1 cellular context compared by ENCODE assay signal in the genomic region with DNA sequence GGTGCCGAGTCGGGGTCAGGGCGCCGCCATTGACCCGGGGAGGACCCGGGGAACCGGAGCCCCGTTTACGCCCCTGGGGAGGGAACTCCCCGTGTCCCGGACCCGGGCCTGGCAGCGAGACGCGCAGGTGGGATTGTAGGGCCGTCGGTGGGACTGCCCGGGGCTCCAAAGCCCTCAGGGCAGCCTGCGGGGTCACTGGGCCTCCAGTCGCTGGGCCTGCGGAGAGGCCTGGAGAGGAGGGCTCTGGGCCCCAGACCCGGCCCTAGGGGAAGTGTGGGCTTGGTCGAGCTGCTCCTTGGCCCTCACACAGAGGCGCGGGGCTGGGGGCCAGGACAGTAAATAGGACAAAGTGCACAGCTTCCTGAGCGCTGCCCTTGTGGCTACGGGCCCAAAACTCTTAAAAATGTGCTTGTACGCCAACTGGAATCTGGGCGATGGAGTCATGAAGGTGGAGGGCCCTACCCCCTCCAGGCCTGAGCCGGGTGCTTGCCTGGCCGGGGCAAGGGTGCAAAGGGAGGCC.
TF ChIP-seq lines count a peak whose summit lies in the region.

No MANE protein-coding gene starts in this region.

TF ChIP-seq in H1, 55 proteins besides CTCF, POLR2A, EP300 and RAD21 (continued from another document):
- TF ChIP-seq, protein P1, sequence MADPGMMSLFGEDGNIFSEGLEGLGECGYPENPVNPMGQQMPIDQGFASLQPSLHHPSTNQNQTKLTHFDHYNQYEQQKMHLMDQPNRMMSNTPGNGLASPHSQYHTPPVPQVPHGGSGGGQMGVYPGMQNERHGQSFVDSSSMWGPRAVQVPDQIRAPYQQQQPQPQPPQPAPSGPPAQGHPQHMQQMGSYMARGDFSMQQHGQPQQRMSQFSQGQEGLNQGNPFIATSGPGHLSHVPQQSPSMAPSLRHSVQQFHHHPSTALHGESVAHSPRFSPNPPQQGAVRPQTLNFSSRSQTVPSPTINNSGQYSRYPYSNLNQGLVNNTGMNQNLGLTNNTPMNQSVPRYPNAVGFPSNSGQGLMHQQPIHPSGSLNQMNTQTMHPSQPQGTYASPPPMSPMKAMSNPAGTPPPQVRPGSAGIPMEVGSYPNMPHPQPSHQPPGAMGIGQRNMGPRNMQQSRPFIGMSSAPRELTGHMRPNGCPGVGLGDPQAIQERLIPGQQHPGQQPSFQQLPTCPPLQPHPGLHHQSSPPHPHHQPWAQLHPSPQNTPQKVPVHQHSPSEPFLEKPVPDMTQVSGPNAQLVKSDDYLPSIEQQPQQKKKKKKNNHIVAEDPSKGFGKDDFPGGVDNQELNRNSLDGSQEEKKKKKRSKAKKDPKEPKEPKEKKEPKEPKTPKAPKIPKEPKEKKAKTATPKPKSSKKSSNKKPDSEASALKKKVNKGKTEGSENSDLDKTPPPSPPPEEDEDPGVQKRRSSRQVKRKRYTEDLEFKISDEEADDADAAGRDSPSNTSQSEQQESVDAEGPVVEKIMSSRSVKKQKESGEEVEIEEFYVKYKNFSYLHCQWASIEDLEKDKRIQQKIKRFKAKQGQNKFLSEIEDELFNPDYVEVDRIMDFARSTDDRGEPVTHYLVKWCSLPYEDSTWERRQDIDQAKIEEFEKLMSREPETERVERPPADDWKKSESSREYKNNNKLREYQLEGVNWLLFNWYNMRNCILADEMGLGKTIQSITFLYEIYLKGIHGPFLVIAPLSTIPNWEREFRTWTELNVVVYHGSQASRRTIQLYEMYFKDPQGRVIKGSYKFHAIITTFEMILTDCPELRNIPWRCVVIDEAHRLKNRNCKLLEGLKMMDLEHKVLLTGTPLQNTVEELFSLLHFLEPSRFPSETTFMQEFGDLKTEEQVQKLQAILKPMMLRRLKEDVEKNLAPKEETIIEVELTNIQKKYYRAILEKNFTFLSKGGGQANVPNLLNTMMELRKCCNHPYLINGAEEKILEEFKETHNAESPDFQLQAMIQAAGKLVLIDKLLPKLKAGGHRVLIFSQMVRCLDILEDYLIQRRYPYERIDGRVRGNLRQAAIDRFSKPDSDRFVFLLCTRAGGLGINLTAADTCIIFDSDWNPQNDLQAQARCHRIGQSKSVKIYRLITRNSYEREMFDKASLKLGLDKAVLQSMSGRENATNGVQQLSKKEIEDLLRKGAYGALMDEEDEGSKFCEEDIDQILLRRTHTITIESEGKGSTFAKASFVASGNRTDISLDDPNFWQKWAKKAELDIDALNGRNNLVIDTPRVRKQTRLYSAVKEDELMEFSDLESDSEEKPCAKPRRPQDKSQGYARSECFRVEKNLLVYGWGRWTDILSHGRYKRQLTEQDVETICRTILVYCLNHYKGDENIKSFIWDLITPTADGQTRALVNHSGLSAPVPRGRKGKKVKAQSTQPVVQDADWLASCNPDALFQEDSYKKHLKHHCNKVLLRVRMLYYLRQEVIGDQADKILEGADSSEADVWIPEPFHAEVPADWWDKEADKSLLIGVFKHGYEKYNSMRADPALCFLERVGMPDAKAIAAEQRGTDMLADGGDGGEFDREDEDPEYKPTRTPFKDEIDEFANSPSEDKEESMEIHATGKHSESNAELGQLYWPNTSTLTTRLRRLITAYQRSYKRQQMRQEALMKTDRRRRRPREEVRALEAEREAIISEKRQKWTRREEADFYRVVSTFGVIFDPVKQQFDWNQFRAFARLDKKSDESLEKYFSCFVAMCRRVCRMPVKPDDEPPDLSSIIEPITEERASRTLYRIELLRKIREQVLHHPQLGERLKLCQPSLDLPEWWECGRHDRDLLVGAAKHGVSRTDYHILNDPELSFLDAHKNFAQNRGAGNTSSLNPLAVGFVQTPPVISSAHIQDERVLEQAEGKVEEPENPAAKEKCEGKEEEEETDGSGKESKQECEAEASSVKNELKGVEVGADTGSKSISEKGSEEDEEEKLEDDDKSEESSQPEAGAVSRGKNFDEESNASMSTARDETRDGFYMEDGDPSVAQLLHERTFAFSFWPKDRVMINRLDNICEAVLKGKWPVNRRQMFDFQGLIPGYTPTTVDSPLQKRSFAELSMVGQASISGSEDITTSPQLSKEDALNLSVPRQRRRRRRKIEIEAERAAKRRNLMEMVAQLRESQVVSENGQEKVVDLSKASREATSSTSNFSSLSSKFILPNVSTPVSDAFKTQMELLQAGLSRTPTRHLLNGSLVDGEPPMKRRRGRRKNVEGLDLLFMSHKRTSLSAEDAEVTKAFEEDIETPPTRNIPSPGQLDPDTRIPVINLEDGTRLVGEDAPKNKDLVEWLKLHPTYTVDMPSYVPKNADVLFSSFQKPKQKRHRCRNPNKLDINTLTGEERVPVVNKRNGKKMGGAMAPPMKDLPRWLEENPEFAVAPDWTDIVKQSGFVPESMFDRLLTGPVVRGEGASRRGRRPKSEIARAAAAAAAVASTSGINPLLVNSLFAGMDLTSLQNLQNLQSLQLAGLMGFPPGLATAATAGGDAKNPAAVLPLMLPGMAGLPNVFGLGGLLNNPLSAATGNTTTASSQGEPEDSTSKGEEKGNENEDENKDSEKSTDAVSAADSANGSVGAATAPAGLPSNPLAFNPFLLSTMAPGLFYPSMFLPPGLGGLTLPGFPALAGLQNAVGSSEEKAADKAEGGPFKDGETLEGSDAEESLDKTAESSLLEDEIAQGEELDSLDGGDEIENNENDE (IDR thresholded peaks at IDR 0.05; ENCODE audit: insufficient replicate concordance, low read length): no peak
- TF ChIP-seq, protein P2, sequence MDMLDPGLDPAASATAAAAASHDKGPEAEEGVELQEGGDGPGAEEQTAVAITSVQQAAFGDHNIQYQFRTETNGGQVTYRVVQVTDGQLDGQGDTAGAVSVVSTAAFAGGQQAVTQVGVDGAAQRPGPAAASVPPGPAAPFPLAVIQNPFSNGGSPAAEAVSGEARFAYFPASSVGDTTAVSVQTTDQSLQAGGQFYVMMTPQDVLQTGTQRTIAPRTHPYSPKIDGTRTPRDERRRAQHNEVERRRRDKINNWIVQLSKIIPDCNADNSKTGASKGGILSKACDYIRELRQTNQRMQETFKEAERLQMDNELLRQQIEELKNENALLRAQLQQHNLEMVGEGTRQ (IDR thresholded peaks at IDR 0.05; ENCODE audit: low read length): no peak
